15 cellular contexts compared by ENCODE assay signal in genomic region chr7:2411815-2412586, GRCh38. TPM values are rescaled to one million over a fixed set of nuclear protein-coding genes. Genes with fewer than 3 reads are reported as not detected.
DNase-seq lines count a peak whose midpoint lies in the region; ATAC-seq and TF ChIP-seq lines count a peak whose summit lies in the region.
"Had no signal": no experiment of that assay in that cellular context is flagged by ENCODE, and none has a peak within 500 bp of the region (broad histone marks: within the 10 kb centered on the region; RNA-seq: fewer than 3 reads in every experiment).

No MANE protein-coding gene starts in this region.

- peaks cover 0 to under 1% of the 10 kb centered on the region in 2 donors for H3K36me3 Mint-ChIP-seq in activated T-cell treated with anti-CD3 and anti-CD28 coated beads, Interleukin-2, amount 50 U/mL, for 72 hours (ENCODE audit: insufficient read depth in 2 of 2)

- peaks cover 19% of the 10 kb centered on the region for H3F3A ChIP-seq in Loucy (ENCODE audit: low read depth)

- H3K36me3 ChIP-seq in ACC112 (ENCODE audit: insufficient read depth, low read length) (no peaks in the 10 kb centered on the region), Loucy (ENCODE audit: insufficient read depth, low read length) (peaks cover 19% of the 10 kb centered on the region; the same call in 1 of the 2 replicates), osteoblast (ENCODE audit: insufficient read depth, low read length) (no peaks in the 10 kb centered on the region)

- no peaks in the 10 kb centered on the region for H3K9me2 ChIP-seq in Loucy (replicated peaks; ENCODE audit: low read depth, low read length)

- H3K27ac ChIP-seq in ACC112 (ENCODE audit: low read depth, low read length) (0 out of 2 replicates have a peak overlapping the region, but pooled peaks have one; percentile 2), osteoblast (ENCODE audit: low read depth, low read length) (peak overlapping the region; percentile 1)

- H3K4me2 ChIP-seq in Loucy (ENCODE audit: low read depth, low read length, poor library complexity, severe bottlenecking) (peak overlapping the region; percentile 90), osteoblast (ENCODE audit: insufficient read depth, low read length) (peak overlapping the region; percentile 14)

- DNase-seq in fibroblast of peridontal ligament (ENCODE audit: extremely low read depth) (peak; percentile 14), osteoblast (ENCODE audit: insufficient read length, low spot score, missing footprints) (peak; percentile 44), NCI-H345 (lab: John Stamatoyannopoulos, UW) (no peak)
- DNase-seq in activated CD4-positive, alpha-beta T cell treated with anti-CD3 and anti-CD28 coated beads, Interleukin-2, amount 50 U/mL, for 48 hours: no peak
- no peak for DNase-seq in effector CD4-positive, alpha-beta T cell
- DNase-seq in activated T-cell treated with anti-CD3 and anti-CD28 coated beads, Interleukin-2, amount 50 U/mL, for 72 hours: no peak
- DNase-seq: cortex of kidney, foreskin melanocyte, mesendoderm, NCI-H2029 treated with DMSO at 0.1 percent for 48 hours, trophoblast cell had no signal

- TF ChIP-seq CTCF in Loucy (conservative IDR thresholded peaks at IDR 0.05; ENCODE audit: low read length) (no peak), osteoblast (IDR thresholded peaks at IDR 0.05; ENCODE audit: extremely low read depth, low read depth, low read length) (no peak)

- peaks cover 11% of the 10 kb centered on the region for H3K27me3 Mint-ChIP-seq in activated T-cell treated with anti-CD3 and anti-CD28 coated beads, Interleukin-2, amount 50 U/mL, for 72 hours (ENCODE audit: low read depth)

- no peaks in the 10 kb centered on the region for H3K9me3 Mint-ChIP-seq in activated T-cell treated with anti-CD3 and anti-CD28 coated beads, Interleukin-2, amount 50 U/mL, for 72 hours
- H3K9me3 Mint-ChIP-seq: activated naive CD4-positive, alpha-beta T cell treated with anti-CD3 and anti-CD28 coated beads, Interleukin-2, amount 50 U/mL, for 72 hours had no signal

- H2AFZ ChIP-seq in ACC112 (ENCODE audit: low read length, unreplicated experiment) (no peak overlapping the region), Loucy (ENCODE audit: low read length) (no peak overlapping the region), osteoblast (ENCODE audit: low read length) (no peak overlapping the region)

- H3K4me1 ChIP-seq in ACC112 (ENCODE audit: control insufficient read depth, insufficient read depth, low read length, unreplicated experiment) (peaks cover 25% of the 10 kb centered on the region), Loucy (ENCODE audit: insufficient read depth, low read length, poor library complexity, severe bottlenecking) (peaks cover 83% of the 10 kb centered on the region), osteoblast (ENCODE audit: insufficient read depth, low read length) (peaks cover 20% of the 10 kb centered on the region)

- H3K4me3 ChIP-seq in ACC112 (ENCODE audit: low read depth, low read length) (peak overlapping the region; percentile 11; the same call in 1 of the 2 replicates), Loucy (ENCODE audit: low read length, poor library complexity, severe bottlenecking) (peak overlapping the region; percentile 41), osteoblast (ENCODE audit: insufficient read depth, low read length) (no peak overlapping the region)
- H3K4me3 ChIP-seq: K562 had no signal

- H4K20me1 ChIP-seq in Loucy (ENCODE audit: insufficient read depth, low read length, poor library complexity, severe bottlenecking) (peaks cover 73% of the 10 kb centered on the region), osteoblast (ENCODE audit: insufficient read depth, low read length) (peaks cover 19% of the 10 kb centered on the region)

- H3K4me1 Mint-ChIP-seq in activated T-cell treated with anti-CD3 and anti-CD28 coated beads, Interleukin-2, amount 50 U/mL, for 72 hours (ENCODE audit: low read depth): peaks cover 53% of the 10 kb centered on the region

- H3K79me2 ChIP-seq in ACC112 (ENCODE audit: control insufficient read depth, insufficient read depth, low read length, unreplicated experiment) (peaks cover 3% of the 10 kb centered on the region), Loucy (ENCODE audit: insufficient read depth, low read length) (peaks cover 94% of the 10 kb centered on the region), osteoblast (ENCODE audit: insufficient read depth, low read length) (peaks cover 30% of the 10 kb centered on the region)

- H3K9ac ChIP-seq in Loucy (ENCODE audit: low read depth, low read length, poor library complexity, severe bottlenecking): peak overlapping the region; percentile 47

- no peak for ATAC-seq in activated T-cell treated with anti-CD3 and anti-CD28 coated beads, Interleukin-2, amount 50 U/mL, for 72 hours (replicated peaks in 1 of 2)
- ATAC-seq: activated naive CD4-positive, alpha-beta T cell treated with anti-CD3 and anti-CD28 coated beads, Interleukin-2, amount 50 U/mL, for 72 hours had no signal

- H3K9me3 ChIP-seq in Loucy (ENCODE audit: insufficient read depth, low read depth, low read length) (no peaks in the 10 kb centered on the region), osteoblast (ENCODE audit: low read depth, low read length) (no peaks in the 10 kb centered on the region)

- H3K27ac Mint-ChIP-seq in activated T-cell treated with anti-CD3 and anti-CD28 coated beads, Interleukin-2, amount 50 U/mL, for 72 hours: no peak overlapping the region
- H3K27ac Mint-ChIP-seq: activated naive CD4-positive, alpha-beta T cell treated with anti-CD3 and anti-CD28 coated beads, Interleukin-2, amount 50 U/mL, for 72 hours had no signal

- H3K4me3 Mint-ChIP-seq in activated T-cell treated with anti-CD3 and anti-CD28 coated beads, Interleukin-2, amount 50 U/mL, for 72 hours: no peak overlapping the region

- no peaks in the 10 kb centered on the region for H3K27me3 ChIP-seq in ACC112 (ENCODE audit: insufficient read depth, low read length)
- no peaks in the 10 kb centered on the region for H3K27me3 ChIP-seq in Loucy (ENCODE audit: insufficient read depth, low read length, poor library complexity, severe bottlenecking)
- H3K27me3 ChIP-seq in osteoblast (ENCODE audit: insufficient read depth, low read length): no peaks in the 10 kb centered on the region

RNA-seq across cellular contexts. Expression of gene CHST12, which starts 8.6 kb away (rescaled TPM):
- total RNA-seq in osteoblast: 3.8 and 4.0 TPM in 2 replicates
- 10 to 100 TPM in 1 of 2 donors, 1 to 10 TPM in 1; 5.1 to 10.6 TPM for total RNA-seq in activated T-cell treated with anti-CD3 and anti-CD28 coated beads, Interleukin-2, amount 50 U/mL, for 72 hours

RNA-seq across cellular contexts. Expression of gene EIF3B, which starts 57.4 kb away (rescaled TPM):
- 151 and 176 TPM in 2 replicates for total RNA-seq in osteoblast
- 100 to 1,000 TPM; 120 to 121 TPM for total RNA-seq in activated T-cell treated with anti-CD3 and anti-CD28 coated beads, Interleukin-2, amount 50 U/mL, for 72 hours

Comparison
In these comparisons a context has a peak if more than half of its experiments do, and no peak if none do; other contexts are left out.
1. DNase-seq: peak in fibroblast of peridontal ligament (single experiment) and osteoblast (single experiment); none in NCI-H345 (single experiment), activated CD4-positive, alpha-beta T cell treated with anti-CD3 and anti-CD28 coated beads, Interleukin-2, amount 50 U/mL, for 48 hours (0 of 2), effector CD4-positive, alpha-beta T cell (single experiment) and activated T-cell treated with anti-CD3 and anti-CD28 coated beads, Interleukin-2, amount 50 U/mL, for 72 hours (0 of 2).